Comparison of ENCODE assay signal across 29 cellular contexts in the genomic region with DNA sequence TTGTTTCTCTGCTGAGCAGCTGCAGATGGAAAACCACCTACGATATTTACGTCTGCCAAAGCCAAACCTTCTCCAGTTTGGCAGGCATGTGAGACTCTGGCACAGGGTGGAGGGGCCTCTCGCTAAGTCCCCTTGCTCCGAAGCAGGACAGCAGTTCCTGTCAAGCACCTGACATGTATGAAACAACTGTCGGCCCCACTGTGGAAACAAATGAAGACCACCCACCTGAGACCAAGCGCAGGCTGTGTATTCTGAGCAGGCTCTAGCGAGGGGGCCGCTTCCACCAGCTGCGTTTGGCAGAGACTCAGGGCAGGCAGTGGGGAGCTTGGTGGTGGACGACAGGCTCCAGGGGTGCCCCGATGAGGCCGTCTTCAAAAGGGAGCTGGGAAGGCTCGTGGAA.
"Had no signal": no experiment of that assay in that cellular context is flagged by ENCODE, and none has a peak within 500 bp of the region (broad histone marks: within the 10 kb centered on the region; RNA-seq: fewer than 3 reads in every experiment).

No MANE protein-coding gene starts in this region.

- H3K27me3 ChIP-seq: dorsolateral prefrontal cortex, foreskin keratinocyte, upper lobe of left lung had no signal

- H3K27ac ChIP-seq: epithelial cell of prostate, esophagus muscularis mucosa, foreskin keratinocyte, gastroesophageal sphincter, heart left ventricle, left ventricle myocardium inferior, lower lobe of right lung, prostate gland, sigmoid colon, thoracic aorta, tibial nerve, upper lobe of left lung had no signal

- H3K9me3 ChIP-seq: esophagus muscularis mucosa, gastroesophageal sphincter, left ventricle myocardium inferior, lower lobe of right lung, mucosa of descending colon, prostate gland, sigmoid colon, thoracic aorta, tibial nerve, upper lobe of left lung had no signal

- H3K36me3 ChIP-seq: esophagus muscularis mucosa, gastroesophageal sphincter, heart left ventricle, left ventricle myocardium inferior, lower lobe of right lung, prostate gland, sigmoid colon, thoracic aorta, tibial nerve, upper lobe of left lung had no signal

- DNase-seq: effector CD4-positive, alpha-beta T cell; foreskin keratinocyte; heart left ventricle; islet precursor cell; kidney glomerular epithelial cell; left ventricle myocardium inferior; lower lobe of right lung; naive B cell; nucleus accumbens; right cardiac atrium; sigmoid colon; stimulated activated CD4-positive, alpha-beta T cell treated with anti-CD3 and anti-CD28 coated beads, Interleukin-2, amount 100 ng/mL, for 24 hours; stimulated activated CD4-positive, alpha-beta T cell treated with anti-CD3 and anti-CD28 coated beads, Interleukin-4, amount 100 ng/mL, for 24 hours; stimulated activated naive CD4-positive, alpha-beta T cell treated with Interleukin-2 at 50 U/mL for 16 hours; substantia nigra had no signal

- H3K4me1 ChIP-seq: esophagus muscularis mucosa, gastroesophageal sphincter, heart left ventricle, left ventricle myocardium inferior, lower lobe of right lung, prostate gland, sigmoid colon, tibial nerve, upper lobe of left lung had no signal

- FAIRE-seq: colon, urothelium cell line had no signal

- ATAC-seq: foreskin keratinocyte; gastroesophageal sphincter; heart left ventricle; left colon; lower lobe of right lung; mucosa of descending colon; natural killer cell treated with Interleukin-12 subunit alpha and Interleukin-12 subunit beta and Interleukin-15 and Interleukin-18, amount 100 ng/mL, for 72 hours; right cardiac atrium; stimulated activated effector memory CD8-positive, alpha-beta T cell treated with anti-CD3 and anti-CD28 coated beads, Interleukin-12 subunit alpha, Interleukin-12 subunit beta, amount 100 ng/mL, for 72 hours had no signal

- H3K4me3 ChIP-seq: dorsolateral prefrontal cortex, esophagus muscularis mucosa, gastroesophageal sphincter, heart left ventricle, left ventricle myocardium inferior, lower lobe of right lung, mucosa of descending colon, prostate gland, sigmoid colon, thoracic aorta, tibial nerve, upper lobe of left lung had no signal
